13 cellular contexts compared by ENCODE assay signal in genomic region chr4:186781032-186781917, GRCh38. TPM values are rescaled to one million over a fixed set of nuclear protein-coding genes. Genes with fewer than 3 reads are reported as not detected.
A peak's percentile ranks its signal among the peaks of the same experiment; 100 is the strongest.
DNase-seq lines count a peak whose midpoint lies in the region; ATAC-seq and TF ChIP-seq lines count a peak whose summit lies in the region.
"Had no signal": no experiment of that assay in that cellular context is flagged by ENCODE, and none has a peak within 500 bp of the region (broad histone marks: within the 10 kb centered on the region; RNA-seq: fewer than 3 reads in every experiment).

No MANE protein-coding gene starts in this region.

- peaks cover 4% of the 10 kb centered on the region for H3K9me3 Mint-ChIP-seq in progenitor cell of endocrine pancreas (ENCODE audit: low read depth)
- H3K9me3 Mint-ChIP-seq: activated naive CD8-positive, alpha-beta T cell treated with anti-CD3 and anti-CD28 coated beads for 36 hours had no signal

- TF ChIP-seq CTCF in RWPE1 (conservative IDR thresholded peaks at IDR 0.05; ENCODE audit: low read depth) (no peak), progenitor cell of endocrine pancreas (IDR thresholded peaks at IDR 0.05; ENCODE audit: unreplicated experiment) (no peak)

- H3K4me3 Mint-ChIP-seq in progenitor cell of endocrine pancreas (ENCODE audit: low read depth) = no peak overlapping the region
- H3K4me3 Mint-ChIP-seq: activated naive CD8-positive, alpha-beta T cell treated with anti-CD3 and anti-CD28 coated beads for 36 hours; natural killer cell treated with Interleukin-12 subunit alpha and Interleukin-12 subunit beta and Interleukin-15 and Interleukin-18, amount 100 ng/mL, for 72 hours had no signal

- no peak overlapping the region for H3K27ac ChIP-seq in RWPE1

- H3K36me3 Mint-ChIP-seq in progenitor cell of endocrine pancreas (ENCODE audit: insufficient read depth) = peaks cover 2% of the 10 kb centered on the region
- H3K36me3 Mint-ChIP-seq: activated naive CD8-positive, alpha-beta T cell treated with anti-CD3 and anti-CD28 coated beads for 36 hours had no signal

- H3K27me3 Mint-ChIP-seq in progenitor cell of endocrine pancreas = peaks cover 2% of the 10 kb centered on the region
- H3K27me3 Mint-ChIP-seq: activated naive CD8-positive, alpha-beta T cell treated with anti-CD3 and anti-CD28 coated beads for 36 hours; natural killer cell treated with Interleukin-12 subunit alpha and Interleukin-12 subunit beta and Interleukin-15 and Interleukin-18, amount 100 ng/mL, for 72 hours had no signal

- peaks cover 23% of the 10 kb centered on the region for H3K4me1 Mint-ChIP-seq in progenitor cell of endocrine pancreas (ENCODE audit: low read depth)
- H3K4me1 Mint-ChIP-seq: activated naive CD8-positive, alpha-beta T cell treated with anti-CD3 and anti-CD28 coated beads for 36 hours had no signal

- peak; percentile 37 for DNase-seq in H4 (ENCODE audit: low spot score)
- peak; percentile 80 for DNase-seq in RWPE1 (ENCODE audit: low spot score)
- DNase-seq in fibroblast of peridontal ligament (ENCODE audit: extremely low read depth) = peak; percentile 26
- no peak for DNase-seq in progenitor cell of endocrine pancreas (ENCODE audit: low spot score, unreplicated experiment)
- no peak for DNase-seq in NOMO-1 treated with DMSO at 0.1 percent for 48 hours (lab: John Stamatoyannopoulos, UW; ENCODE audit: unreplicated experiment)
- DNase-seq: activated naive CD8-positive, alpha-beta T cell treated with anti-CD3 and anti-CD28 coated beads for 36 hours; COR-L47; left cardiac atrium; NCI-H1417; NCI-H510A treated with DMSO at 0.1 percent for 48 hours had no signal

- ATAC-seq in HG02759 (IDR thresholded peaks at IDR 0.05; ENCODE audit: unreplicated experiment) (no peak), GM21619 (IDR thresholded peaks at IDR 0.05; ENCODE audit: unreplicated experiment) (no peak)
- ATAC-seq: left cardiac atrium; natural killer cell treated with Interleukin-12 subunit alpha and Interleukin-12 subunit beta and Interleukin-15 and Interleukin-18, amount 100 ng/mL, for 72 hours had no signal

- POLR2A ChIA-PET in RWPE1 (lab: Yijun Ruan, JAX; ENCODE audit: low non-redundant PET) = no interaction called here

- H3K27ac Mint-ChIP-seq in progenitor cell of endocrine pancreas = peak overlapping the region; percentile 94
- H3K27ac Mint-ChIP-seq: activated naive CD8-positive, alpha-beta T cell treated with anti-CD3 and anti-CD28 coated beads for 36 hours; natural killer cell treated with Interleukin-12 subunit alpha and Interleukin-12 subunit beta and Interleukin-15 and Interleukin-18, amount 100 ng/mL, for 72 hours had no signal

- CTCF ChIA-PET in RWPE1 (lab: Yijun Ruan, JAX) = interaction anchor here (0.6 kb wide), 1 partner anchor 178 kb away, joined by 3 read pairs; no protein-coding TSS in a partner anchor

RNA-seq across cellular contexts. Expression of gene FAT1, which starts 57.6 kb away (rescaled TPM):
- total RNA-seq in H4 (2014; rRNA removed; shearing (Covaris generic)) = 71.1 and 71.6 TPM in 2 replicates
- 263 and 264 TPM in 2 replicates for total RNA-seq in progenitor cell of endocrine pancreas
- total RNA-seq: natural killer cell treated with Interleukin-12 subunit alpha and Interleukin-12 subunit beta and Interleukin-15 and Interleukin-18, amount 100 ng/mL, for 72 hours had no signal

Comparison
In these comparisons a context has a peak if more than half of its experiments do, and no peak if none do; other contexts are left out.
1. DNase-seq: peak in H4 (single experiment), RWPE1 (single experiment) and fibroblast of peridontal ligament (single experiment); none in progenitor cell of endocrine pancreas (single experiment) and NOMO-1 treated with DMSO at 0.1 percent for 48 hours (single experiment).